ENCODE assay signal across 6 cellular contexts in genomic region chr6:102150549-102150948, GRCh38.
"Had no signal": no experiment of that assay in that cellular context is flagged by ENCODE, and none has a peak within 500 bp of the region (broad histone marks: within the 10 kb centered on the region; RNA-seq: fewer than 3 reads in every experiment).

No MANE protein-coding gene starts in this region.

- ATAC-seq: GM23338 had no signal

- FAIRE-seq: H1, H54, HTR-8/SVneo had no signal

- H3K4me3 ChIP-seq: GM23338 had no signal

- H3K4me2 ChIP-seq: GM23338 had no signal

- DNase-seq: H9, HCEC 1CT had no signal

- H2AFZ ChIP-seq: GM23338 had no signal
